ENCODE assay signal across 8 cellular contexts in genomic region chr1:212514056-212514614, GRCh38.
DNase-seq lines count a peak whose midpoint lies in the region; ATAC-seq, FAIRE-seq and TF ChIP-seq lines count a peak whose summit lies in the region.

No MANE protein-coding gene starts in this region.

- TF ChIP-seq CTCF in foreskin fibroblast (IDR thresholded peaks at IDR 0.05; ENCODE audit: low read depth, low read length): no peak
- TF ChIP-seq CTCF in D721Med (IDR thresholded peaks at IDR 0.05; ENCODE audit: insufficient read depth, missing control alignments): no peak

- H3K4me1 ChIP-seq in small intestine (ENCODE audit: control insufficient read depth in 2 of 2, insufficient read depth in 1 of 2, low read depth in 1 of 2, low read length in 1 of 2): peaks cover 2 to 10% of the 10 kb centered on the region in 2 donors

- WGBS in small intestine, 3 donors: 23 to 52% (median 37%) methylated on average over 23 to 25 of the region's 25 CpGs

- H3K4me3 ChIP-seq in foreskin fibroblast (ENCODE audit: low read depth in 1 of 2, low read length in 2 of 2) (no peak overlapping the region), small intestine (ENCODE audit: low read depth in 1 of 2, low read length in 2 of 2) (no peak overlapping the region)

- H3K27ac ChIP-seq in small intestine (ENCODE audit: low read depth in 1 of 2, low read length in 1 of 2): no peak overlapping the region

- FAIRE-seq in small intestine (lab: Jason Lieb, UNC): no peak
- FAIRE-seq in D721Med (lab: Jason Lieb, UNC): no peak

- H3K27me3 ChIP-seq in small intestine (ENCODE audit: control insufficient read depth in 2 of 2, insufficient read depth in 2 of 2, low read length in 2 of 2): peaks cover 0 to 11% of the 10 kb centered on the region in 2 donors

- no peak for ATAC-seq in GM18909 (IDR thresholded peaks at IDR 0.05; ENCODE audit: poor library complexity, unreplicated experiment)

- no peaks in the 10 kb centered on the region for H3K9me3 ChIP-seq in small intestine (ENCODE audit: control insufficient read depth, low read depth)

- H3K36me3 ChIP-seq in small intestine (ENCODE audit: control insufficient read depth in 2 of 2, insufficient read depth in 2 of 2, low read length in 2 of 2): no peaks in the 10 kb centered on the region

- DNase-seq in activated CD4-positive, alpha-beta T cell treated with anti-CD3 and anti-CD28 coated beads for 48 hours: peak; percentile 29
- DNase-seq in activated CD4-positive, alpha-beta T cell treated with anti-CD3 and anti-CD28 coated beads, Interleukin-2, amount 50 U/mL, for 1 hour: no peak
- DNase-seq in RPMI8226: peak; percentile 70
- peak; percentile 14 to 28 for DNase-seq in foreskin fibroblast
- DNase-seq in small intestine: peak; percentile 91
- DNase-seq in D721Med (ENCODE audit: insufficient read length, low spot score): no peak
- no peak for DNase-seq in GDM1 (lab: John Stamatoyannopoulos, UW)

Comparison
In these comparisons a context has a peak if more than half of its experiments do, and no peak if none do; other contexts are left out.
1. DNase-seq: peak in activated CD4-positive, alpha-beta T cell treated with anti-CD3 and anti-CD28 coated beads for 48 hours (single experiment), RPMI8226 (single experiment), foreskin fibroblast (2 of 2) and small intestine (single experiment); none in activated CD4-positive, alpha-beta T cell treated with anti-CD3 and anti-CD28 coated beads, Interleukin-2, amount 50 U/mL, for 1 hour (single experiment), D721Med (single experiment) and GDM1 (single experiment).